26 cellular contexts compared by ENCODE assay signal in genomic region chr9:72933730-72934665, GRCh38. TPM values are rescaled to one million over a fixed set of nuclear protein-coding genes. Genes with fewer than 3 reads are reported as not detected.
"Had no signal": no experiment of that assay in that cellular context is flagged by ENCODE, and none has a peak within 500 bp of the region (broad histone marks: within the 10 kb centered on the region; RNA-seq: fewer than 3 reads in every experiment).

No MANE protein-coding gene starts in this region.

- ATAC-seq: activated CD4-positive, alpha-beta T cell treated with anti-CD3 and anti-CD28 coated beads for 36 hours; activated CD8-positive, alpha-beta memory T cell treated with anti-CD3 and anti-CD28 coated beads, Interleukin-2, amount 10 ng/mL, durations not matched to agents 7 days and 5 days; activated CD8-positive, alpha-beta T cell treated with anti-CD3 and anti-CD28 coated beads, Interleukin-2, amount 10 ng/mL, durations not matched to agents 7 days and 5 days; gastrocnemius medialis; left lung; naive thymus-derived CD4-positive, alpha-beta T cell; stimulated activated naive B cell treated with anti-CD40 and anti-IgM and Interleukin-4, amounts not matched to agents 10 μg/mL and 1 μg/mL and 100 μg/mL, for 72 hours had no signal

- H3K27me3 ChIP-seq: dorsolateral prefrontal cortex, gastrocnemius medialis, left lung, ovary, stomach, tibial artery had no signal

- H3K4me3 ChIP-seq: coronary artery, dorsolateral prefrontal cortex, gastrocnemius medialis, left lung, lung, ovary, smooth muscle cell, stomach, tibial artery had no signal

- DNase-seq: activated CD4-positive, alpha-beta T cell treated with anti-CD3 and anti-CD28 coated beads for 36 hours; activated CD4-positive, CD25-positive, alpha-beta regulatory T cell; activated CD8-positive, alpha-beta memory T cell treated with anti-CD3 and anti-CD28 coated beads, Interleukin-2, amount 10 ng/mL, durations not matched to agents 7 days and 5 days; activated CD8-positive, alpha-beta T cell treated with anti-CD3 and anti-CD28 coated beads, Interleukin-2, amount 10 ng/mL, durations not matched to agents 7 days and 5 days; activated effector memory CD4-positive, alpha-beta T cell treated with Interleukin-2 at 50 U/mL for 16 hours; activated naive CD4-positive, alpha-beta T cell treated with Interleukin-2 at 50 U/mL for 16 hours; anterior cingulate cortex; cerebellar nuclear complex; dorsolateral prefrontal cortex; effector memory CD4-positive, alpha-beta T cell; gastrocnemius medialis; hypothalamus; immature natural killer cell; kidney; left lung; naive thymus-derived CD4-positive, alpha-beta T cell; ovary; retina; stimulated activated CD4-positive, alpha-beta T cell treated with anti-CD3 and anti-CD28 coated beads, Interleukin-2, amount 100 ng/mL, for 24 hours; stimulated activated naive B cell treated with anti-CD40 and anti-IgM and Interleukin-4, amounts not matched to agents 10 μg/mL and 1 μg/mL and 100 μg/mL, for 72 hours; stomach; T-helper 1 cell; tibial artery had no signal

- H3K9me3 ChIP-seq: gastrocnemius medialis, left lung, ovary, stomach, tibial artery had no signal

- H3K27ac ChIP-seq: coronary artery, dorsolateral prefrontal cortex, gastrocnemius medialis, left lung, ovary, tibial artery had no signal

- H3K36me3 ChIP-seq: gastrocnemius medialis, left lung, ovary, tibial artery had no signal

RNA-seq across cellular contexts. Expression of gene ALDH1A1, which starts 18.9 kb away (rescaled TPM):
- total RNA-seq: activated CD4-positive, alpha-beta T cell treated with anti-CD3 and anti-CD28 coated beads for 36 hours; activated CD8-positive, alpha-beta memory T cell treated with anti-CD3 and anti-CD28 coated beads, Interleukin-2, amount 10 ng/mL, durations not matched to agents 7 days and 5 days; activated CD8-positive, alpha-beta T cell treated with anti-CD3 and anti-CD28 coated beads, Interleukin-2, amount 10 ng/mL, durations not matched to agents 7 days and 5 days had no signal
